Comparison of ENCODE assay signal across 8 cellular contexts in genomic region chr3:149808209-149808829, GRCh38. TPM values are rescaled to one million over a fixed set of nuclear protein-coding genes. Genes with fewer than 3 reads are reported as not detected.
DNase-seq lines count a peak whose midpoint lies in the region; ATAC-seq and TF ChIP-seq lines count a peak whose summit lies in the region.

No MANE protein-coding gene starts in this region.

- DNase-seq in COR-L47 (lab: John Stamatoyannopoulos, UW): peak; percentile 64
- DNase-seq in HS-27A (ENCODE audit: low read depth): peak; percentile 51
- DNase-seq in NOMO-1 (lab: John Stamatoyannopoulos, UW; ENCODE audit: unreplicated experiment in 2 of 2): peak; percentile 26 to 53
- DNase-seq in activated CD8-positive, alpha-beta memory T cell treated with anti-CD3 and anti-CD28 coated beads, Interleukin-2, amount 50 U/mL, for 4 hours: peak; percentile 52
- DNase-seq in erythroblast (lab: John Stamatoyannopoulos, UW): peak; percentile 49 to 64
- peak; percentile 17 to 75 (median 42) for DNase-seq in naive thymus-derived CD8-positive, alpha-beta T cell
- DNase-seq in stimulated activated naive CD8-positive, alpha-beta T cell treated with anti-CD3 and anti-CD28 coated beads, Interleukin-15, amount 100 ng/mL, for 72 hours: peak; percentile 29 to 36

- no peaks in the 10 kb centered on the region for H3K36me3 Mint-ChIP-seq in naive thymus-derived CD8-positive, alpha-beta T cell

- peaks cover 0 to 13% (median 7%) of the 10 kb centered on the region in 5 donors for H3K27me3 Mint-ChIP-seq in naive thymus-derived CD8-positive, alpha-beta T cell
- peaks cover 13% of the 10 kb centered on the region for H3K27me3 Mint-ChIP-seq in stimulated activated naive CD8-positive, alpha-beta T cell treated with anti-CD3 and anti-CD28 coated beads, Interleukin-15, amount 100 ng/mL, for 72 hours

- no peak overlapping the region for H3K4me3 Mint-ChIP-seq in naive thymus-derived CD8-positive, alpha-beta T cell
- no peak overlapping the region for H3K4me3 Mint-ChIP-seq in stimulated activated naive CD8-positive, alpha-beta T cell treated with anti-CD3 and anti-CD28 coated beads, Interleukin-15, amount 100 ng/mL, for 72 hours

- peaks cover 5 to 19% (median 8%) of the 10 kb centered on the region in 4 donors for H3K4me1 Mint-ChIP-seq in naive thymus-derived CD8-positive, alpha-beta T cell
- H3K4me1 Mint-ChIP-seq in stimulated activated naive CD8-positive, alpha-beta T cell treated with anti-CD3 and anti-CD28 coated beads, Interleukin-15, amount 100 ng/mL, for 72 hours: peaks cover 13% of the 10 kb centered on the region

- TF ChIP-seq POLR2A in erythroblast (IDR thresholded peaks at IDR 0.05; ENCODE audit: low read length): no peak

- POLR2A ChIA-PET in naive thymus-derived CD8-positive, alpha-beta T cell (lab: Charles Lee): interaction anchor here (0.5 to 0.6 kb wide), 2 partner anchors 47 to 173 kb away, joined by 5 read pairs; no protein-coding TSS in a partner anchor

- no peak for ATAC-seq in naive thymus-derived CD8-positive, alpha-beta T cell
- ATAC-seq in stimulated activated naive CD8-positive, alpha-beta T cell treated with anti-CD3 and anti-CD28 coated beads, Interleukin-15, amount 100 ng/mL, for 72 hours: no peak
- no peak for ATAC-seq in HG03025 (IDR thresholded peaks at IDR 0.05; ENCODE audit: low FRiP score, unreplicated experiment)

- no peak overlapping the region for H3K27ac Mint-ChIP-seq in naive thymus-derived CD8-positive, alpha-beta T cell
- H3K27ac Mint-ChIP-seq in stimulated activated naive CD8-positive, alpha-beta T cell treated with anti-CD3 and anti-CD28 coated beads, Interleukin-15, amount 100 ng/mL, for 72 hours: no peak overlapping the region

- peaks cover 0 to 2% (median 0%) of the 10 kb centered on the region in 9 donors for H3K9me3 Mint-ChIP-seq in naive thymus-derived CD8-positive, alpha-beta T cell
- no peaks in the 10 kb centered on the region for H3K9me3 Mint-ChIP-seq in stimulated activated naive CD8-positive, alpha-beta T cell treated with anti-CD3 and anti-CD28 coated beads, Interleukin-15, amount 100 ng/mL, for 72 hours

RNA-seq across cellular contexts. Expression of gene RNF13, which starts 4.7 kb away (rescaled TPM):
- total RNA-seq in naive thymus-derived CD8-positive, alpha-beta T cell: 10 to 100 TPM; 75.8 to 84.1 TPM
- polyA plus RNA-seq in naive thymus-derived CD8-positive, alpha-beta T cell: 100 to 1,000 TPM in 2 of 3 donors, 10 to 100 TPM in 1; 81.4 to 136 (median 132) TPM

RNA-seq across cellular contexts. Expression of gene ANKUB1, which starts 16.0 kb away (rescaled TPM):
- not detected for total RNA-seq in naive thymus-derived CD8-positive, alpha-beta T cell
- not detected for polyA plus RNA-seq in naive thymus-derived CD8-positive, alpha-beta T cell

RNA-seq across cellular contexts. Expression of gene COMMD2, which starts 56.0 kb away (rescaled TPM):
- 10 to 100 TPM; 43.7 to 47.5 TPM for total RNA-seq in naive thymus-derived CD8-positive, alpha-beta T cell
- polyA plus RNA-seq in naive thymus-derived CD8-positive, alpha-beta T cell: 10 to 100 TPM; 64.9 to 84.2 (median 69.1) TPM
